ENCODE assay signal across 1 cellular context in the genomic region with DNA sequence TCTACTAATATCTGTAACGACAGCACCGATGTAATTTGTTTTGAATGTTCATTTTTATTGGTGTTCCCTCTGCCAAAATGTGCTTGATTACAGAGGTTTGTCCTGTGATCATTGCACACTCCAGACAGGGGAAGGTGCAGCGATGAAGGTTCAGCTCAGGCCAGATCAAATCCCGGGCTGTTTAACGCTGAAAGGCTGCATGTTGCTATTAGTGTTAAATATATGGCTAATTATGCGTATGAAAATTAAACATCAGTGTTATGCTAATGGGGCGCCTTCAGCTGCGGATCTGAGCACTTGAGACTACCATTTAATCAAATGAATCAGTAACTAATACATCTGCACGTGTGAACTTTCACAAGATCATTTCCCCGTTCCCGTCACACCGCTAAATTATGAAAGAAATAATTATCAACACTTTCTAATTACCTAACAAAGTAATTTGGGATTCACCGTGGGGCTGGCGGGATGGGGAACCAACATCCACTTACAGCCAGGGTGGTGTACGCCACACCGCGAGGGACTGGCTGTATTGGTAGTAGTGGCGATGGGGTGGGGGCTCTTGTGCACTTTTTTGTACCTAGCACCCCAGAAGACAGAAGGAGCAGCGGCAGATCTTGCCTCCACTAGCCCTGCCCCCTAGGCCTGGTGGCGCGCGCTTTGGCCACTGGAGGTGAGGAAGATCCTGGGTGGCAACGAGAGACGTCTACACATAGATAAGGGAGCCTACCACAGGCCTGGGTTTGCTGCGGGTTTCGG.
A peak's percentile ranks its signal among the peaks of the same experiment; 100 is the strongest.
TF ChIP-seq lines count a peak whose summit lies in the region.

No MANE protein-coding gene starts in this region.

TF ChIP-seq in H1, 55 proteins besides CTCF, POLR2A, EP300 and RAD21:
- no peak for TF ChIP-seq EGR1 (IDR thresholded peaks at IDR 0.05; ENCODE audit: borderline replicate concordance, low read depth, low read length)
- no peak for TF ChIP-seq CBX5 (IDR thresholded peaks at IDR 0.05; ENCODE audit: low read depth, low read length)
- peak; percentile 69 for TF ChIP-seq RNF2 (IDR thresholded peaks at IDR 0.05; ENCODE audit: borderline replicate concordance, low read depth, low read length, missing control alignments, poor library complexity, severe bottlenecking)
